ENCODE assay signal across 21 cellular contexts in genomic region chr13:35810286-35810685, GRCh38.
"Had no signal": no experiment of that assay in that cellular context is flagged by ENCODE, and none has a peak within 500 bp of the region (broad histone marks: within the 10 kb centered on the region; RNA-seq: fewer than 3 reads in every experiment).

No MANE protein-coding gene starts in this region.

- H3K4me3 ChIP-seq: adrenal gland, ascending aorta, left ventricle myocardium inferior, smooth muscle cell, stomach, suprapubic skin, transverse colon had no signal

- H3K36me3 ChIP-seq: adrenal gland, ascending aorta, brain microvascular endothelial cell, stomach, suprapubic skin, transverse colon had no signal

- H3K9me3 ChIP-seq: adrenal gland, ascending aorta, left ventricle myocardium inferior, stomach, suprapubic skin, transverse colon had no signal

- H3K27ac ChIP-seq: ascending aorta, brain microvascular endothelial cell, left ventricle myocardium inferior, stomach, suprapubic skin, transverse colon had no signal

- DNase-seq: activated CD4-positive, alpha-beta T cell treated with anti-CD3 and anti-CD28 coated beads for 1 hour; activated CD8-positive, alpha-beta memory T cell treated with anti-CD3 and anti-CD28 coated beads for 24 hours; activated CD8-positive, alpha-beta memory T cell treated with anti-CD3 and anti-CD28 coated beads, Interleukin-2, amount 50 U/mL, for 4 hours; activated naive CD4-positive, alpha-beta T cell; activated T-cell treated with anti-CD3 and anti-CD28 coated beads, Interleukin-2, amount 50 U/mL, for 24 hours; adrenal gland; brain microvascular endothelial cell; central memory CD4-positive, alpha-beta T cell; dermis blood vessel endothelial cell; effector CD8-positive, alpha-beta T cell; erythroblast; foreskin fibroblast; hippocampal formation; left ventricle myocardium inferior; naive thymus-derived CD8-positive, alpha-beta T cell; stimulated activated CD4-positive, alpha-beta T cell treated with anti-CD3 and anti-CD28 coated beads, Interleukin-15, amount 100 ng/mL, for 24 hours; stomach; transverse colon had no signal

- H3K27me3 ChIP-seq: adrenal gland, ascending aorta, brain microvascular endothelial cell, stomach, suprapubic skin, transverse colon had no signal

- H3K4me2 ChIP-seq: smooth muscle cell had no signal

- H3K4me1 ChIP-seq: adrenal gland, ascending aorta, left ventricle myocardium inferior, stomach, suprapubic skin, transverse colon had no signal
